Comparison of ENCODE assay signal across 8 cellular contexts in the genomic region with DNA sequence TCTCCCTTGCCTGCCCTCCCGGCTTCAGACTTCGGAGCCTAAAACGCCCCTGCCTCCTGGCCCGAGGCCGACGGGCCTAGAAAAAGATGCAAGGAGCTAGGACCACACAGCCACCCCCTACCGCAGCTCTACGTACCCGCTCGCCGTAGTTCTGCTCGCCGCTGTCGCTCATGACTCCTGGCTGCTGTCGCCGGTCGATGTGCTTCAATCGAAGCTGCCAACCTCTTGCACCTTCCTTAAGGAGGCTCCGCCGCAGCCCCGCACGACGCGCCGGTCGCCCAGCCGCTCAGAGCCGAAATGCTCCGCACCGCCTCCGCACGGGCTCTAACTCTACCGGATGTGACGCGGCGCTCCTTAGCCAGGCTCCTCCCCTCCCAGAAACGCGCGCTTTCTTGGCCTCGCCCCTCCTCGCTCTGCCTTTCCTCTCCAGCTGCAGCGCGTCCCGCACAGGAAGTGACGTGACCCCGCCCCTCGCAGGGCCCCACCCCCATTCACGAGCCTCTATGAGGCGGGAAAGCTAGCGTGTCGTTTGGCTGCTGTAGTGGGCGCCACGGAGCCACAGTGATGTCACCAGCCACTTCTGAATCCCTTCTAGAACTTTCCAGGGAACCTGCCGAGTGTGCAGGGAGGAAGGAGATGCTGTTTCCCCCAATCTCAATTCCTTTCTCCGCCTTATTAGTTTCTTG. TPM values are rescaled to one million over a fixed set of nuclear protein-coding genes. Genes with fewer than 3 reads are reported as not detected.
DNase-seq lines count a peak whose midpoint lies in the region; ATAC-seq and TF ChIP-seq lines count a peak whose summit lies in the region.

A gene (minus strand): TSS at position 326 of the 686 bp plus-strand sequence. CDS start 154 bp downstream, at position 172.

- peak within 1 kb of the TSS; percentile 74 for H3K4me3 ChIP-seq in BJ (ENCODE audit: low read depth, low read length)
- peak within 1 kb of the TSS; percentile 98 for H3K4me3 ChIP-seq in kidney epithelial cell (ENCODE audit: low read depth, low read length)

- peak within 1 kb of the TSS; percentile 99 for H3K4me3 Mint-ChIP-seq in chondrocyte (ENCODE audit: unreplicated experiment)

- H3K27ac Mint-ChIP-seq in chondrocyte (ENCODE audit: unreplicated experiment), result peak within 1 kb of the TSS; percentile 100

- peak; percentile 85 for DNase-seq in BJ (ENCODE audit: low read depth)
- peak; percentile 89 for DNase-seq in GM19238 (ENCODE audit: insufficient read length, low spot score)
- DNase-seq in NCI-H510A treated with DMSO at 0.1 percent for 48 hours (lab: John Stamatoyannopoulos, UW), result peak; percentile 97
- peak; percentile 98 for DNase-seq in activated CD4-positive, alpha-beta T cell treated with anti-CD3 and anti-CD28 coated beads for 24 hours (ENCODE audit: low read depth in 2 of 2)
- peak; percentile 99 for DNase-seq in chondrocyte (ENCODE audit: low spot score)
- peak; percentile 82 for DNase-seq in kidney epithelial cell (ENCODE audit: low read depth)
- DNase-seq in stimulated activated CD4-positive, alpha-beta T cell treated with anti-CD3 and anti-CD28 coated beads, Interleukin-15, amount 100 ng/mL, for 48 hours (ENCODE audit: low read depth in 2 of 2), result peak; percentile 98 to 99

- POLR2A ChIA-PET in BJ (lab: Charles Lee), result interaction anchor here (0.7 kb wide), 1 partner anchor 249 kb away, joined by 3 read pairs; no protein-coding TSS in a partner anchor

- H3K36me3 ChIP-seq in BJ (ENCODE audit: control insufficient read depth, insufficient read depth, low read length) (no peaks in the 10 kb centered on the region), kidney epithelial cell (ENCODE audit: control insufficient read depth, insufficient read depth, low read length) (no peaks in the 10 kb centered on the region)

- TF ChIP-seq CTCF in BJ (IDR thresholded peaks at IDR 0.05; ENCODE audit: insufficient read depth, low read depth, low read length) (peak; percentile 52), chondrocyte (IDR thresholded peaks at IDR 0.05) (peak; percentile 68), kidney epithelial cell (IDR thresholded peaks at IDR 0.05; ENCODE audit: insufficient read depth, low read length, poor library complexity, severe bottlenecking) (peak; percentile 39)

- H3K36me3 Mint-ChIP-seq in chondrocyte (ENCODE audit: low read depth), result peaks cover 3% of the 10 kb centered on the region

- CTCF ChIA-PET in BJ (lab: Yijun Ruan, JAX), result interaction anchor here (1.3 kb wide), 2 partner anchors 15 to 278 kb away, joined by 4 to 6 read pairs; no protein-coding TSS in a partner anchor

- H3K27me3 ChIP-seq in BJ (ENCODE audit: control insufficient read depth, insufficient read depth, low read length) (no peaks in the 10 kb centered on the region), kidney epithelial cell (ENCODE audit: control insufficient read depth, insufficient read depth, low read length) (no peaks in the 10 kb centered on the region)

- H3K4me1 Mint-ChIP-seq in chondrocyte (ENCODE audit: low read depth), result peaks cover 38% of the 10 kb centered on the region

- no peaks in the 10 kb centered on the region for H3K27me3 Mint-ChIP-seq in chondrocyte (ENCODE audit: low read depth)

- peak; percentile 92 for ATAC-seq in HG03442 (IDR thresholded peaks at IDR 0.05; ENCODE audit: unreplicated experiment)

- H3K9me3 Mint-ChIP-seq in chondrocyte (ENCODE audit: low read depth), result peaks cover 3% of the 10 kb centered on the region

RNA-seq across cellular contexts. Expression of the gene that starts here (rescaled TPM):
- polyA plus RNA-seq in BJ (2011; rRNA removed), result 129 and 163 TPM in 2 replicates
- 122 and 206 TPM in 2 replicates for polyA minus RNA-seq in BJ (2011; rRNA and poly(A)+ RNA removed)
- 75.7 to 117 TPM (median 85.8 TPM) in 3 replicates for total RNA-seq in chondrocyte
- 142 and 154 TPM in 2 replicates for total RNA-seq in kidney epithelial cell

Comparison
In these comparisons a context has a peak if more than half of its experiments do, and no peak if none do; other contexts are left out.
1. Peak in every context shown above with its lines: DNase-seq, ATAC-seq and H3K4me3 ChIP-seq.